In the genomic region with DNA sequence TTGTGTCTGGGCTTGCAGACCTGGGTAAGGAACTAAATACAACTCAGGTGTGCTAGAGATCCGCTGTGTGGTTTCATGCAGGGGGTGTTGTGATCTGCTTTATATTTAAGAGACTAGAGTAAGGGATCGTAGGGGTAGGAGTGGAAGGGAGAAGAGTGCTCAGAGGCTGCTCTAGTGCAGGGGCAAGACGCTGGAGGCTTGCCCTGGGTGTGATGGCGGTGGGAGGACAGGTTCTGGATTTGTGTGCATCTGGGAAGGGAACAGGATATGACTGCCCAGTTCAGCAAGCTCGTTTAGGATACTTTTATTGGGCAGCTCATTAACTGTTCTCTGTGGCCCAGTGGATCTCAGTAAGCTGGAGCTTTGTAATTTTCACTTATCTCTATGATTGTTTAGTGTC, we compare ENCODE assay signal across 28 cellular contexts. TPM values are rescaled to one million over a fixed set of nuclear protein-coding genes. Genes with fewer than 3 reads are reported as not detected.
A peak's percentile ranks its signal among the peaks of the same experiment; 100 is the strongest.
DNase-seq lines count a peak whose midpoint lies in the region; ATAC-seq lines count a peak whose summit lies in the region.
"Had no signal": no experiment of that assay in that cellular context is flagged by ENCODE, and none has a peak within 500 bp of the region (broad histone marks: within the 10 kb centered on the region; RNA-seq: fewer than 3 reads in every experiment).

No MANE protein-coding gene starts in this region.

- H3K27me3 Mint-ChIP-seq in activated CD4-positive, alpha-beta T cell treated with anti-CD3 and anti-CD28 coated beads, Interleukin-2, amount 10 ng/mL, durations not matched to agents 24 days and 14 days = no peaks in the 10 kb centered on the region
- H3K27me3 Mint-ChIP-seq in activated T-helper 1 cell treated with anti-CD3 and anti-CD28 coated beads, Interleukin-12 subunit alpha, Interleukin-12 subunit beta, Interleukin-2, Interleukin-4 antibody, amounts not matched to agents 30 ng/mL and 10 ng/mL and 1 ng/mL, durations not matched to agents 14 hours and 24 hours and 36 hours (ENCODE audit: insufficient read depth) = no peaks in the 10 kb centered on the region

- H3K27ac Mint-ChIP-seq in activated CD4-positive, alpha-beta T cell treated with anti-CD3 and anti-CD28 coated beads, Interleukin-2, amount 10 ng/mL, durations not matched to agents 24 days and 14 days = peak overlapping the region; percentile 62
- peak overlapping the region; percentile 42 for H3K27ac Mint-ChIP-seq in activated T-helper 1 cell treated with anti-CD3 and anti-CD28 coated beads, Interleukin-12 subunit alpha, Interleukin-12 subunit beta, Interleukin-2, Interleukin-4 antibody, amounts not matched to agents 30 ng/mL and 10 ng/mL and 1 ng/mL, durations not matched to agents 14 hours and 24 hours and 36 hours

- H3K4me1 Mint-ChIP-seq in activated CD4-positive, alpha-beta T cell treated with anti-CD3 and anti-CD28 coated beads, Interleukin-2, amount 10 ng/mL, durations not matched to agents 24 days and 14 days = peaks cover 49% of the 10 kb centered on the region
- peaks cover 69% of the 10 kb centered on the region for H3K4me1 Mint-ChIP-seq in activated T-helper 1 cell treated with anti-CD3 and anti-CD28 coated beads, Interleukin-12 subunit alpha, Interleukin-12 subunit beta, Interleukin-2, Interleukin-4 antibody, amounts not matched to agents 30 ng/mL and 10 ng/mL and 1 ng/mL, durations not matched to agents 14 hours and 24 hours and 36 hours (ENCODE audit: low read depth)

- H3K9me3 ChIP-seq in KOPT-K1 (ENCODE audit: insufficient read depth, low read length, poor library complexity, severe bottlenecking) = no peaks in the 10 kb centered on the region
- H3K9me3 ChIP-seq: A549, colonic mucosa, lower lobe of right lung, MG63, mucosa of descending colon, pancreas, right atrium auricular region had no signal

- ATAC-seq in left colon (peak; percentile 13), GM19395 (IDR thresholded peaks at IDR 0.05; ENCODE audit: unreplicated experiment) (no peak)
- ATAC-seq: lower lobe of right lung, mucosa of descending colon, pancreas had no signal

- peak overlapping the region; percentile 50 for H3K27ac ChIP-seq in KOPT-K1 (ENCODE audit: low read depth, low read length, poor library complexity, severe bottlenecking)
- H3K27ac ChIP-seq: colonic mucosa, lower lobe of right lung, pancreas, right atrium auricular region had no signal

- intact Hi-C loops in activated CD4-positive, alpha-beta T cell treated with anti-CD3 and anti-CD28 coated beads, Interleukin-2, amount 10 ng/mL, durations not matched to agents 24 days and 14 days (cut with micrococcal nuclease) = loop anchor here (10.0 kb wide), 1 partner anchor 243 kb away; no protein-coding TSS in a partner anchor
- intact Hi-C loops in activated T-helper 1 cell treated with anti-CD3 and anti-CD28 coated beads, Interleukin-12 subunit alpha, Interleukin-12 subunit beta, Interleukin-2, Interleukin-4 antibody, amounts not matched to agents 30 ng/mL and 10 ng/mL and 1 ng/mL, durations not matched to agents 14 hours and 24 hours and 36 hours (cut with micrococcal nuclease) = no loop called here
- intact Hi-C loops in left colon (cut with DNase I, micrococcal nuclease) = no loop called here

- no peaks in the 10 kb centered on the region for H3K9me3 Mint-ChIP-seq in activated CD4-positive, alpha-beta T cell treated with anti-CD3 and anti-CD28 coated beads, Interleukin-2, amount 10 ng/mL, durations not matched to agents 24 days and 14 days
- H3K9me3 Mint-ChIP-seq in activated T-helper 1 cell treated with anti-CD3 and anti-CD28 coated beads, Interleukin-12 subunit alpha, Interleukin-12 subunit beta, Interleukin-2, Interleukin-4 antibody, amounts not matched to agents 30 ng/mL and 10 ng/mL and 1 ng/mL, durations not matched to agents 14 hours and 24 hours and 36 hours = no peaks in the 10 kb centered on the region

- peaks cover 3% of the 10 kb centered on the region for H3K36me3 Mint-ChIP-seq in activated CD4-positive, alpha-beta T cell treated with anti-CD3 and anti-CD28 coated beads, Interleukin-2, amount 10 ng/mL, durations not matched to agents 24 days and 14 days (ENCODE audit: low read depth)
- peaks cover 4% of the 10 kb centered on the region for H3K36me3 Mint-ChIP-seq in activated T-helper 1 cell treated with anti-CD3 and anti-CD28 coated beads, Interleukin-12 subunit alpha, Interleukin-12 subunit beta, Interleukin-2, Interleukin-4 antibody, amounts not matched to agents 30 ng/mL and 10 ng/mL and 1 ng/mL, durations not matched to agents 14 hours and 24 hours and 36 hours (ENCODE audit: low read depth)

- DNase-seq in activated CD4-positive, alpha-beta T cell treated with anti-CD3 and anti-CD28 coated beads, Interleukin-2, amount 10 ng/mL, durations not matched to agents 24 days and 14 days = no peak
- DNase-seq in activated CD4-positive, alpha-beta T cell treated with anti-CD3 and anti-CD28 coated beads, Interleukin-2, amount 50 U/mL, for 48 hours = no peak
- DNase-seq in activated T-helper 1 cell treated with anti-CD3 and anti-CD28 coated beads, Interleukin-12 subunit alpha, Interleukin-12 subunit beta, Interleukin-2, Interleukin-4 antibody, amounts not matched to agents 30 ng/mL and 10 ng/mL and 1 ng/mL, durations not matched to agents 14 hours and 24 hours and 36 hours (ENCODE audit: low spot score) = no peak
- DNase-seq in left colon (no peak), NCI-H1694 (lab: John Stamatoyannopoulos, UW) (no peak), activated gamma-delta T cell (lab: John Stamatoyannopoulos, UW) (no peak)
- DNase-seq: activated CD4-positive, alpha-beta T cell treated with anti-CD3 and anti-CD28 coated beads for 4 hours; activated CD8-positive, alpha-beta memory T cell treated with anti-CD3 and anti-CD28 coated beads, Interleukin-2, amount 50 U/mL, for 4 hours; activated effector memory CD4-positive, alpha-beta T cell treated with Interleukin-2 at 50 U/mL for 16 hours; AML-193; anterior cingulate cortex; colonic mucosa; effector CD8-positive, alpha-beta T cell; erythroblast; glutamatergic neuron; lower lobe of right lung; MG63; mucosa of descending colon; NCI-H1105 treated with DMSO at 0.1 percent for 48 hours; NCI-H2029; NCI-H524 treated with DMSO at 0.1 percent for 48 hours; pancreas; stimulated activated CD4-positive, alpha-beta T cell treated with anti-CD3 and anti-CD28 coated beads, Interleukin-2, amount 100 ng/mL, for 24 hours; trophoblast cell had no signal

- H3K4me3 Mint-ChIP-seq in activated CD4-positive, alpha-beta T cell treated with anti-CD3 and anti-CD28 coated beads, Interleukin-2, amount 10 ng/mL, durations not matched to agents 24 days and 14 days = peak overlapping the region; percentile 14
- no peak overlapping the region for H3K4me3 Mint-ChIP-seq in activated T-helper 1 cell treated with anti-CD3 and anti-CD28 coated beads, Interleukin-12 subunit alpha, Interleukin-12 subunit beta, Interleukin-2, Interleukin-4 antibody, amounts not matched to agents 30 ng/mL and 10 ng/mL and 1 ng/mL, durations not matched to agents 14 hours and 24 hours and 36 hours

- no peaks in the 10 kb centered on the region for H3K36me3 ChIP-seq in KOPT-K1 (ENCODE audit: insufficient read depth, low read length)
- H3K36me3 ChIP-seq: colonic mucosa, lower lobe of right lung, MG63, pancreas, right atrium auricular region had no signal

RNA-seq across cellular contexts. Expression of a gene that starts 47.6 kb away (rescaled TPM):
- total RNA-seq in activated CD4-positive, alpha-beta T cell treated with anti-CD3 and anti-CD28 coated beads, Interleukin-2, amount 10 ng/mL, durations not matched to agents 24 days and 14 days = 67.2 and 68.2 TPM in 2 replicates
- total RNA-seq in activated T-helper 1 cell treated with anti-CD3 and anti-CD28 coated beads, Interleukin-12 subunit alpha, Interleukin-12 subunit beta, Interleukin-2, Interleukin-4 antibody, amounts not matched to agents 30 ng/mL and 10 ng/mL and 1 ng/mL, durations not matched to agents 14 hours and 24 hours and 36 hours = 63.5 and 66.7 TPM in 2 replicates
- total RNA-seq in left colon = 10 to 100 TPM; 33.4 to 35.7 TPM
